10 cellular contexts compared by ENCODE assay signal in genomic region chr9:93071464-93071863, GRCh38. TPM values are rescaled to one million over a fixed set of nuclear protein-coding genes. Genes with fewer than 3 reads are reported as not detected.
DNase-seq lines count a peak whose midpoint lies in the region; ATAC-seq and TF ChIP-seq lines count a peak whose summit lies in the region.
"Had no signal": no experiment of that assay in that cellular context is flagged by ENCODE, and none has a peak within 500 bp of the region (broad histone marks: within the 10 kb centered on the region; RNA-seq: fewer than 3 reads in every experiment).

No MANE protein-coding gene starts in this region.

- POLR2A ChIA-PET in naive thymus-derived CD8-positive, alpha-beta T cell (lab: Charles Lee), result interaction anchor here (0.6 to 3.2 kb wide), 10 partner anchors 8 to 383 kb away, joined by 3 to 20 read pairs (median 5); partner anchors contain the start of gene CARD19

- TF ChIP-seq RAD21 in Ishikawa (IDR thresholded peaks at IDR 0.05; ENCODE audit: low read depth), result no peak

- peaks cover 35% of the 10 kb centered on the region for H3K36me3 Mint-ChIP-seq in activated T-helper 1 cell treated with anti-CD3 and anti-CD28 coated beads, Interleukin-12 subunit alpha, Interleukin-12 subunit beta, Interleukin-2, Interleukin-4 antibody, amounts not matched to agents 30 ng/mL and 10 ng/mL and 1 ng/mL, durations not matched to agents 14 hours and 24 hours and 36 hours (ENCODE audit: low read depth)
- peaks cover 4 to 56% (median 14%) of the 10 kb centered on the region in 3 donors for H3K36me3 Mint-ChIP-seq in naive thymus-derived CD8-positive, alpha-beta T cell
- peaks cover 8 to 18% of the 10 kb centered on the region in 2 donors for H3K36me3 Mint-ChIP-seq in stimulated activated naive B cell treated with anti-CD40 and anti-IgM and Interleukin-4, amounts not matched to agents 10 μg/mL and 1 μg/mL and 100 μg/mL, for 72 hours

- no peak overlapping the region for H3K4me3 Mint-ChIP-seq in activated T-helper 1 cell treated with anti-CD3 and anti-CD28 coated beads, Interleukin-12 subunit alpha, Interleukin-12 subunit beta, Interleukin-2, Interleukin-4 antibody, amounts not matched to agents 30 ng/mL and 10 ng/mL and 1 ng/mL, durations not matched to agents 14 hours and 24 hours and 36 hours
- peak overlapping the region in 3 of 10 donors; percentile 15 to 37 (median 29) for H3K4me3 Mint-ChIP-seq in naive thymus-derived CD8-positive, alpha-beta T cell
- H3K4me3 Mint-ChIP-seq in stimulated activated naive B cell treated with anti-CD40 and anti-IgM and Interleukin-4, amounts not matched to agents 10 μg/mL and 1 μg/mL and 100 μg/mL, for 72 hours, result no peak overlapping the region

- peak overlapping the region; percentile 18 for H3K27ac Mint-ChIP-seq in activated T-helper 1 cell treated with anti-CD3 and anti-CD28 coated beads, Interleukin-12 subunit alpha, Interleukin-12 subunit beta, Interleukin-2, Interleukin-4 antibody, amounts not matched to agents 30 ng/mL and 10 ng/mL and 1 ng/mL, durations not matched to agents 14 hours and 24 hours and 36 hours
- H3K27ac Mint-ChIP-seq in naive thymus-derived CD8-positive, alpha-beta T cell, result peak overlapping the region in 8 of 10 donors; percentile 28 to 93 (median 86)
- no peak overlapping the region for H3K27ac Mint-ChIP-seq in stimulated activated naive B cell treated with anti-CD40 and anti-IgM and Interleukin-4, amounts not matched to agents 10 μg/mL and 1 μg/mL and 100 μg/mL, for 72 hours

- intact Hi-C loops in activated T-helper 1 cell treated with anti-CD3 and anti-CD28 coated beads, Interleukin-12 subunit alpha, Interleukin-12 subunit beta, Interleukin-2, Interleukin-4 antibody, amounts not matched to agents 30 ng/mL and 10 ng/mL and 1 ng/mL, durations not matched to agents 14 hours and 24 hours and 36 hours (cut with micrococcal nuclease), result no loop called here

- H3K4me1 Mint-ChIP-seq in activated T-helper 1 cell treated with anti-CD3 and anti-CD28 coated beads, Interleukin-12 subunit alpha, Interleukin-12 subunit beta, Interleukin-2, Interleukin-4 antibody, amounts not matched to agents 30 ng/mL and 10 ng/mL and 1 ng/mL, durations not matched to agents 14 hours and 24 hours and 36 hours (ENCODE audit: low read depth), result peaks cover 32% of the 10 kb centered on the region
- H3K4me1 Mint-ChIP-seq in naive thymus-derived CD8-positive, alpha-beta T cell, result peaks cover 28 to 90% (median 75%) of the 10 kb centered on the region in 4 donors
- H3K4me1 Mint-ChIP-seq in stimulated activated naive B cell treated with anti-CD40 and anti-IgM and Interleukin-4, amounts not matched to agents 10 μg/mL and 1 μg/mL and 100 μg/mL, for 72 hours, result peaks cover 8 to 15% of the 10 kb centered on the region in 2 donors

- no peaks in the 10 kb centered on the region for H3K27me3 Mint-ChIP-seq in activated T-helper 1 cell treated with anti-CD3 and anti-CD28 coated beads, Interleukin-12 subunit alpha, Interleukin-12 subunit beta, Interleukin-2, Interleukin-4 antibody, amounts not matched to agents 30 ng/mL and 10 ng/mL and 1 ng/mL, durations not matched to agents 14 hours and 24 hours and 36 hours (ENCODE audit: insufficient read depth)
- no peaks in the 10 kb centered on the region for H3K27me3 Mint-ChIP-seq in naive thymus-derived CD8-positive, alpha-beta T cell
- H3K27me3 Mint-ChIP-seq in stimulated activated naive B cell treated with anti-CD40 and anti-IgM and Interleukin-4, amounts not matched to agents 10 μg/mL and 1 μg/mL and 100 μg/mL, for 72 hours, result no peaks in the 10 kb centered on the region

- ATAC-seq in naive thymus-derived CD8-positive, alpha-beta T cell, result peak in 1 of 2 donors; percentile 36
- no peak for ATAC-seq in HG03342 (IDR thresholded peaks at IDR 0.05; ENCODE audit: unreplicated experiment)
- ATAC-seq in GM21390 (IDR thresholded peaks at IDR 0.05; ENCODE audit: unreplicated experiment), result no peak
- ATAC-seq in stimulated activated naive B cell treated with anti-CD40 and anti-IgM and Interleukin-4, amounts not matched to agents 10 μg/mL and 1 μg/mL and 100 μg/mL, for 72 hours (replicated peaks), result no peak

- peak; percentile 14 to 49 for DNase-seq in SHP77 (lab: John Stamatoyannopoulos, UW)
- no peak for DNase-seq in SHP77 treated with DMSO at 0.1 percent for 48 hours (lab: John Stamatoyannopoulos, UW)
- DNase-seq in activated T-helper 1 cell treated with anti-CD3 and anti-CD28 coated beads, Interleukin-12 subunit alpha, Interleukin-12 subunit beta, Interleukin-2, Interleukin-4 antibody, amounts not matched to agents 30 ng/mL and 10 ng/mL and 1 ng/mL, durations not matched to agents 14 hours and 24 hours and 36 hours (ENCODE audit: low spot score), result no peak
- no peak for DNase-seq in naive thymus-derived CD8-positive, alpha-beta T cell
- DNase-seq in stimulated activated naive B cell treated with anti-CD40 and anti-IgM and Interleukin-4, amounts not matched to agents 10 μg/mL and 1 μg/mL and 100 μg/mL, for 72 hours, result no peak
- DNase-seq: GOT3, kidney glomerular epithelial cell had no signal

- no peak for TF ChIP-seq EP300 in Ishikawa (IDR thresholded peaks at IDR 0.05; ENCODE audit: borderline replicate concordance)

- no peaks in the 10 kb centered on the region for H3K9me3 Mint-ChIP-seq in activated T-helper 1 cell treated with anti-CD3 and anti-CD28 coated beads, Interleukin-12 subunit alpha, Interleukin-12 subunit beta, Interleukin-2, Interleukin-4 antibody, amounts not matched to agents 30 ng/mL and 10 ng/mL and 1 ng/mL, durations not matched to agents 14 hours and 24 hours and 36 hours
- no peaks in the 10 kb centered on the region for H3K9me3 Mint-ChIP-seq in naive thymus-derived CD8-positive, alpha-beta T cell
- H3K9me3 Mint-ChIP-seq in stimulated activated naive B cell treated with anti-CD40 and anti-IgM and Interleukin-4, amounts not matched to agents 10 μg/mL and 1 μg/mL and 100 μg/mL, for 72 hours, result no peaks in the 10 kb centered on the region

TF ChIP-seq in Ishikawa, 13 proteins besides CTCF, POLR2A, EP300 and RAD21:
- TF ChIP-seq CEBPB (IDR thresholded peaks at IDR 0.05), result no peak
- peak; percentile 98 for TF ChIP-seq USF1 (IDR thresholded peaks at IDR 0.05)

RNA-seq across cellular contexts. Expression of gene SUSD3, which starts 13.0 kb away (rescaled TPM):
- total RNA-seq in activated T-helper 1 cell treated with anti-CD3 and anti-CD28 coated beads, Interleukin-12 subunit alpha, Interleukin-12 subunit beta, Interleukin-2, Interleukin-4 antibody, amounts not matched to agents 30 ng/mL and 10 ng/mL and 1 ng/mL, durations not matched to agents 14 hours and 24 hours and 36 hours, result 31.7 and 33.2 TPM in 2 replicates
- total RNA-seq in naive thymus-derived CD8-positive, alpha-beta T cell, result 10 to 100 TPM; 62.1 to 64.0 TPM
- polyA plus RNA-seq in naive thymus-derived CD8-positive, alpha-beta T cell, result 100 to 1,000 TPM in 2 of 3 donors, 10 to 100 TPM in 1; 86.7 to 208 (median 145) TPM

RNA-seq across cellular contexts. Expression of gene CARD19, which starts 24.6 kb away (rescaled TPM):
- total RNA-seq in activated T-helper 1 cell treated with anti-CD3 and anti-CD28 coated beads, Interleukin-12 subunit alpha, Interleukin-12 subunit beta, Interleukin-2, Interleukin-4 antibody, amounts not matched to agents 30 ng/mL and 10 ng/mL and 1 ng/mL, durations not matched to agents 14 hours and 24 hours and 36 hours, result 40.5 and 41.7 TPM in 2 replicates
- total RNA-seq in naive thymus-derived CD8-positive, alpha-beta T cell, result 10 to 100 TPM; 68.9 to 71.2 TPM
- polyA plus RNA-seq in naive thymus-derived CD8-positive, alpha-beta T cell, result 10 to 100 TPM; 56.3 to 62.9 (median 56.9) TPM

Comparison
In these comparisons a context has a peak if more than half of its experiments do, and no peak if none do; other contexts are left out.
1. DNase-seq: peak in SHP77 (2 of 2); none in SHP77 treated with DMSO at 0.1 percent for 48 hours (single experiment), activated T-helper 1 cell treated with anti-CD3 and anti-CD28 coated beads, Interleukin-12 subunit alpha, Interleukin-12 subunit beta, Interleukin-2, Interleukin-4 antibody, amounts not matched to agents 30 ng/mL and 10 ng/mL and 1 ng/mL, durations not matched to agents 14 hours and 24 hours and 36 hours (single experiment), naive thymus-derived CD8-positive, alpha-beta T cell (0 of 10) and stimulated activated naive B cell treated with anti-CD40 and anti-IgM and Interleukin-4, amounts not matched to agents 10 μg/mL and 1 μg/mL and 100 μg/mL, for 72 hours (single experiment).